ENCODE assay signal across 6 cellular contexts in genomic region chr20:63686492-63687321, GRCh38. TPM values are rescaled to one million over a fixed set of nuclear protein-coding genes. Genes with fewer than 3 reads are reported as not detected.
DNase-seq lines count a peak whose midpoint lies in the region; ATAC-seq and TF ChIP-seq lines count a peak whose summit lies in the region.

No MANE protein-coding gene starts in this region.

- TF ChIP-seq CTCF in heart right ventricle (IDR thresholded peaks at IDR 0.05), result no peak

- peak overlapping the region; percentile 79 to 96 (median 93) for H3K27ac ChIP-seq in heart right ventricle

- intact Hi-C loops in activated CD4-positive, alpha-beta T cell treated with anti-CD3 and anti-CD28 coated beads for 36 hours (cut with DNase I, micrococcal nuclease), result no loop called here
- intact Hi-C loops in heart right ventricle (cut with DNase I), result loop anchor here in 1 of 10 donors (5.0 kb wide), 1 partner anchor 366 kb away; no protein-coding TSS in a partner anchor

- peak; percentile 82 for DNase-seq in activated CD4-positive, alpha-beta T cell treated with anti-CD3 and anti-CD28 coated beads for 36 hours
- DNase-seq in activated CD4-positive, alpha-beta T cell treated with anti-CD3 and anti-CD28 coated beads, Interleukin-2, amount 10 ng/mL, durations not matched to agents 7 days and 5 days, result no peak
- DNase-seq in heart right ventricle (peak; percentile 77 to 89), NCI-H2171 (lab: John Stamatoyannopoulos, UW) (no peak), OCI-M1 (lab: John Stamatoyannopoulos, UW) (no peak)
- peak; percentile 60 for DNase-seq in stimulated activated CD8-positive, alpha-beta memory T cell treated with anti-CD3 and anti-CD28 coated beads, Interleukin-4, amount 100 ng/mL, for 48 hours

- peak overlapping the region in 5 of 10 donors; percentile 8 to 25 (median 19) for H3K4me3 ChIP-seq in heart right ventricle

- H3K27ac Mint-ChIP-seq in activated CD4-positive, alpha-beta T cell treated with anti-CD3 and anti-CD28 coated beads for 36 hours, result peak overlapping the region; percentile 74
- H3K27ac Mint-ChIP-seq in activated CD4-positive, alpha-beta T cell treated with anti-CD3 and anti-CD28 coated beads, Interleukin-2, amount 10 ng/mL, durations not matched to agents 7 days and 5 days, result no peak overlapping the region

- peaks cover 9% of the 10 kb centered on the region for H3K36me3 Mint-ChIP-seq in activated CD4-positive, alpha-beta T cell treated with anti-CD3 and anti-CD28 coated beads for 36 hours (ENCODE audit: low read depth)
- peaks cover 4% of the 10 kb centered on the region for H3K36me3 Mint-ChIP-seq in activated CD4-positive, alpha-beta T cell treated with anti-CD3 and anti-CD28 coated beads, Interleukin-2, amount 10 ng/mL, durations not matched to agents 7 days and 5 days (ENCODE audit: low read depth)

- WGBS in heart right ventricle, 2 donors, result 33 to 38% methylated on average over 45 of the region's 45 CpGs

- CTCF ChIA-PET in activated CD4-positive, alpha-beta T cell treated with anti-CD3 and anti-CD28 coated beads for 36 hours (lab: Charles Lee), result interaction anchor here (1.1 kb wide), 1 partner anchor 21 kb away, joined by 3 read pairs; the partner anchor contains the start of genes ARFRP1 and ZGPAT
- CTCF ChIA-PET in activated CD4-positive, alpha-beta T cell treated with anti-CD3 and anti-CD28 coated beads, Interleukin-2, amount 10 ng/mL, durations not matched to agents 7 days and 5 days (lab: Charles Lee), result interaction anchor here (1.2 to 1.3 kb wide), 2 partner anchors 20 to 40 kb away, joined by 3 to 5 read pairs; no protein-coding TSS in a partner anchor

- no peak overlapping the region for H3K4me3 Mint-ChIP-seq in activated CD4-positive, alpha-beta T cell treated with anti-CD3 and anti-CD28 coated beads for 36 hours
- H3K4me3 Mint-ChIP-seq in activated CD4-positive, alpha-beta T cell treated with anti-CD3 and anti-CD28 coated beads, Interleukin-2, amount 10 ng/mL, durations not matched to agents 7 days and 5 days, result no peak overlapping the region

- no peaks in the 10 kb centered on the region for H3K27me3 Mint-ChIP-seq in activated CD4-positive, alpha-beta T cell treated with anti-CD3 and anti-CD28 coated beads for 36 hours
- H3K27me3 Mint-ChIP-seq in activated CD4-positive, alpha-beta T cell treated with anti-CD3 and anti-CD28 coated beads, Interleukin-2, amount 10 ng/mL, durations not matched to agents 7 days and 5 days, result no peaks in the 10 kb centered on the region

- peak; percentile 87 for ATAC-seq in activated CD4-positive, alpha-beta T cell treated with anti-CD3 and anti-CD28 coated beads for 36 hours
- peak; percentile 69 to 83 (median 76) for ATAC-seq in heart right ventricle

- POLR2A ChIA-PET in activated CD4-positive, alpha-beta T cell treated with anti-CD3 and anti-CD28 coated beads for 36 hours (lab: Charles Lee), result interaction anchor here (0.6 kb wide), 1 partner anchor 10 kb away, joined by 3 read pairs; no protein-coding TSS in a partner anchor
- POLR2A ChIA-PET in activated CD4-positive, alpha-beta T cell treated with anti-CD3 and anti-CD28 coated beads, Interleukin-2, amount 10 ng/mL, durations not matched to agents 7 days and 5 days (lab: Charles Lee), result interaction anchor here (0.6 kb wide), 2 partner anchors 161 to 583 kb away, joined by 3 read pairs; no protein-coding TSS in a partner anchor

- no peaks in the 10 kb centered on the region for H3K9me3 ChIP-seq in heart right ventricle

- H3K27me3 ChIP-seq in heart right ventricle, result no peaks in the 10 kb centered on the region

- peaks cover 30 to 68% (median 56%) of the 10 kb centered on the region in 9 donors for H3K4me1 ChIP-seq in heart right ventricle

- H3K36me3 ChIP-seq in heart right ventricle, result peaks cover 0 to 5% (median 0%) of the 10 kb centered on the region in 9 donors

- no peaks in the 10 kb centered on the region for H3K9me3 Mint-ChIP-seq in activated CD4-positive, alpha-beta T cell treated with anti-CD3 and anti-CD28 coated beads for 36 hours (ENCODE audit: low read depth)
- no peaks in the 10 kb centered on the region for H3K9me3 Mint-ChIP-seq in activated CD4-positive, alpha-beta T cell treated with anti-CD3 and anti-CD28 coated beads, Interleukin-2, amount 10 ng/mL, durations not matched to agents 7 days and 5 days

- peaks cover 19% of the 10 kb centered on the region for H3K4me1 Mint-ChIP-seq in activated CD4-positive, alpha-beta T cell treated with anti-CD3 and anti-CD28 coated beads for 36 hours
- peaks cover 3% of the 10 kb centered on the region for H3K4me1 Mint-ChIP-seq in activated CD4-positive, alpha-beta T cell treated with anti-CD3 and anti-CD28 coated beads, Interleukin-2, amount 10 ng/mL, durations not matched to agents 7 days and 5 days

RNA-seq across cellular contexts. Expression of gene TNFRSF6B, which starts 9.7 kb away (rescaled TPM):
- total RNA-seq in activated CD4-positive, alpha-beta T cell treated with anti-CD3 and anti-CD28 coated beads for 36 hours, result 1 to 10 TPM in 1 of 2 experiments, under 1 TPM in 1; 0.21 to 1.7 TPM
- total RNA-seq in activated CD4-positive, alpha-beta T cell treated with anti-CD3 and anti-CD28 coated beads, Interleukin-2, amount 10 ng/mL, durations not matched to agents 7 days and 5 days, result 1 to 10 TPM in 1 of 2 experiments, not detected in 1; 1.0 TPM
- 1 to 10 TPM in 4 of 10 donors, under 1 TPM in 6; 0.26 to 5.1 (median 0.57) TPM for total RNA-seq in heart right ventricle
- 10 to 100 TPM; 11.7 to 12.5 TPM for polyA plus RNA-seq in heart right ventricle

RNA-seq across cellular contexts. Expression of gene ARFRP1, which starts 21.1 kb away (rescaled TPM):
- 10 to 100 TPM; 36.4 to 52.0 TPM for total RNA-seq in activated CD4-positive, alpha-beta T cell treated with anti-CD3 and anti-CD28 coated beads for 36 hours
- 10 to 100 TPM; 52.7 to 64.5 TPM for total RNA-seq in activated CD4-positive, alpha-beta T cell treated with anti-CD3 and anti-CD28 coated beads, Interleukin-2, amount 10 ng/mL, durations not matched to agents 7 days and 5 days
- 10 to 100 TPM; 34.9 to 51.6 (median 38.8) TPM for total RNA-seq in heart right ventricle
- polyA plus RNA-seq in heart right ventricle, result 10 to 100 TPM; 43.2 to 59.1 TPM

RNA-seq across cellular contexts. Expression of gene ZGPAT, which starts 21.1 kb away (rescaled TPM):
- 10 to 100 TPM; 15.3 to 21.9 TPM for total RNA-seq in activated CD4-positive, alpha-beta T cell treated with anti-CD3 and anti-CD28 coated beads for 36 hours
- total RNA-seq in activated CD4-positive, alpha-beta T cell treated with anti-CD3 and anti-CD28 coated beads, Interleukin-2, amount 10 ng/mL, durations not matched to agents 7 days and 5 days, result 10 to 100 TPM; 37.3 to 43.3 TPM
- total RNA-seq in heart right ventricle, result 10 to 100 TPM; 11.8 to 21.7 (median 14.7) TPM
- 10 to 100 TPM; 26.5 to 44.7 TPM for polyA plus RNA-seq in heart right ventricle

RNA-seq across cellular contexts. Expression of gene RTEL1, which starts 28.6 kb away (rescaled TPM):
- total RNA-seq in activated CD4-positive, alpha-beta T cell treated with anti-CD3 and anti-CD28 coated beads for 36 hours, result 10 to 100 TPM; 44.5 to 44.7 TPM
- total RNA-seq in activated CD4-positive, alpha-beta T cell treated with anti-CD3 and anti-CD28 coated beads, Interleukin-2, amount 10 ng/mL, durations not matched to agents 7 days and 5 days, result 10 to 100 TPM; 53.3 to 58.9 TPM
- 10 to 100 TPM in 5 of 10 donors, 1 to 10 TPM in 5; 6.1 to 14.5 (median 10.3) TPM for total RNA-seq in heart right ventricle
- 10 to 100 TPM in 1 of 2 donors, 1 to 10 TPM in 1; 5.3 to 18.8 TPM for polyA plus RNA-seq in heart right ventricle

RNA-seq across cellular contexts. Expression of gene STMN3, which starts 33.5 kb away (rescaled TPM):
- total RNA-seq in activated CD4-positive, alpha-beta T cell treated with anti-CD3 and anti-CD28 coated beads for 36 hours, result 10 to 100 TPM; 15.4 to 17.6 TPM
- total RNA-seq in activated CD4-positive, alpha-beta T cell treated with anti-CD3 and anti-CD28 coated beads, Interleukin-2, amount 10 ng/mL, durations not matched to agents 7 days and 5 days, result 10 to 100 TPM; 49.4 to 54.4 TPM
- total RNA-seq in heart right ventricle, result 1 to 10 TPM; 1.7 to 9.9 (median 3.9) TPM
- polyA plus RNA-seq in heart right ventricle, result 1 to 10 TPM; 9.7 TPM

Comparison
In these comparisons a context has a peak if more than half of its experiments do, and no peak if none do; other contexts are left out.
1. DNase-seq: peak in activated CD4-positive, alpha-beta T cell treated with anti-CD3 and anti-CD28 coated beads for 36 hours (single experiment), heart right ventricle (2 of 2) and stimulated activated CD8-positive, alpha-beta memory T cell treated with anti-CD3 and anti-CD28 coated beads, Interleukin-4, amount 100 ng/mL, for 48 hours (single experiment); none in activated CD4-positive, alpha-beta T cell treated with anti-CD3 and anti-CD28 coated beads, Interleukin-2, amount 10 ng/mL, durations not matched to agents 7 days and 5 days (single experiment), NCI-H2171 (single experiment) and OCI-M1 (single experiment).